In the genomic region with DNA sequence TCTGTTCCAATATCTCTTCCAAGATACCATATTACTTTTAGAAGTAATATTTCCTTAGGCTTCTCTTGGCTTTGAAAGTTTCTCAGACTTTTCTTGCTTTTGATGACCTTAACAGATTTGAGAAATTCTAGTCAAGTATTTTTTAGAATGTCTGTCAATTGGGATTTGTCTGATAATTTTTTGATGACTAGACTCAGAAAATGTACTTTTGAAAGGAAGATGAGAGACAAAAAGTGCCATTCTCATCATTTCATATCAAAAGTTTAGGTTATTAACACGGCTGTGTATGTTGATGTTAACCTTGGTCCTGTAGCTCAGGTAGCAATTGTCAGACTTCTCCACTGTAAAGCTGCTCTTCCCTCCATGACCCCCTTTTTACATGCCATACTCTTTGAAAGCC, we compare ENCODE assay signal across 28 cellular contexts.
"Had no signal": no experiment of that assay in that cellular context is flagged by ENCODE, and none has a peak within 500 bp of the region (broad histone marks: within the 10 kb centered on the region; RNA-seq: fewer than 3 reads in every experiment).

No MANE protein-coding gene starts in this region.

- H3K9me3 ChIP-seq: colonic mucosa, esophagus muscularis mucosa, esophagus squamous epithelium, gastrocnemius medialis, gastroesophageal sphincter had no signal

- H3K4me3 ChIP-seq: colonic mucosa, coronary artery, dorsolateral prefrontal cortex, esophagus muscularis mucosa, esophagus squamous epithelium, gastrocnemius medialis, gastroesophageal sphincter, heart left ventricle, heart right ventricle had no signal

- ATAC-seq: effector memory CD8-positive, alpha-beta T cell; esophagus mucosa; foreskin keratinocyte; gastrocnemius medialis; gastroesophageal sphincter; heart left ventricle; heart right ventricle had no signal

- FAIRE-seq: colon, endometrium, endothelial cell of umbilical vein, frontal cortex had no signal

- H3K4me1 ChIP-seq: colonic mucosa, esophagus muscularis mucosa, esophagus squamous epithelium, foreskin keratinocyte, gastrocnemius medialis, gastroesophageal sphincter, heart left ventricle, heart right ventricle had no signal

- DNase-seq: colonic mucosa; cortex of kidney; dermis blood vessel endothelial cell; dorsolateral prefrontal cortex; effector CD4-positive, alpha-beta T cell; effector CD8-positive, alpha-beta T cell; effector memory CD4-positive, alpha-beta T cell; effector memory CD8-positive, alpha-beta T cell; endodermal cell; erythroblast; esophagus squamous epithelium; foreskin fibroblast; foreskin keratinocyte; foreskin melanocyte; gastrocnemius medialis; glutamatergic neuron; head of caudate nucleus; heart left ventricle; heart right ventricle had no signal

- H3K27me3 ChIP-seq: colonic mucosa, dorsolateral prefrontal cortex, esophagus muscularis mucosa, esophagus squamous epithelium, foreskin keratinocyte, gastrocnemius medialis, gastroesophageal sphincter, heart left ventricle, heart right ventricle had no signal

- H3K36me3 ChIP-seq: colonic mucosa, esophagus muscularis mucosa, esophagus squamous epithelium, gastrocnemius medialis, gastroesophageal sphincter, heart left ventricle, heart right ventricle had no signal

- H3K27ac ChIP-seq: colonic mucosa, coronary artery, dorsolateral prefrontal cortex, epithelial cell of prostate, esophagus muscularis mucosa, esophagus squamous epithelium, foreskin keratinocyte, gastrocnemius medialis, gastroesophageal sphincter, heart left ventricle, heart right ventricle had no signal
